Comparison of ENCODE assay signal across 8 cellular contexts in genomic region chr11:76557466-76557865, GRCh38.
"Had no signal": no experiment of that assay in that cellular context is flagged by ENCODE, and none has a peak within 500 bp of the region (broad histone marks: within the 10 kb centered on the region; RNA-seq: fewer than 3 reads in every experiment).

No MANE protein-coding gene starts in this region.

- H3K36me3 Mint-ChIP-seq: IgD-negative memory B cell had no signal

- H3K9ac ChIP-seq: KMS-11 had no signal

- H3K27ac Mint-ChIP-seq: IgD-negative memory B cell had no signal

- DNase-seq: IMR-90, KBM-7, KG1 had no signal

- ATAC-seq: HepG2 had no signal

- FAIRE-seq: HepG2, HTR-8/SVneo had no signal

- H3K4me3 Mint-ChIP-seq: IgD-negative memory B cell had no signal

- H3K4me2 ChIP-seq: KMS-11 had no signal

- H3K27ac ChIP-seq: HL-60, KMS-11 had no signal
